ENCODE assay signal across 7 cellular contexts in the genomic region with DNA sequence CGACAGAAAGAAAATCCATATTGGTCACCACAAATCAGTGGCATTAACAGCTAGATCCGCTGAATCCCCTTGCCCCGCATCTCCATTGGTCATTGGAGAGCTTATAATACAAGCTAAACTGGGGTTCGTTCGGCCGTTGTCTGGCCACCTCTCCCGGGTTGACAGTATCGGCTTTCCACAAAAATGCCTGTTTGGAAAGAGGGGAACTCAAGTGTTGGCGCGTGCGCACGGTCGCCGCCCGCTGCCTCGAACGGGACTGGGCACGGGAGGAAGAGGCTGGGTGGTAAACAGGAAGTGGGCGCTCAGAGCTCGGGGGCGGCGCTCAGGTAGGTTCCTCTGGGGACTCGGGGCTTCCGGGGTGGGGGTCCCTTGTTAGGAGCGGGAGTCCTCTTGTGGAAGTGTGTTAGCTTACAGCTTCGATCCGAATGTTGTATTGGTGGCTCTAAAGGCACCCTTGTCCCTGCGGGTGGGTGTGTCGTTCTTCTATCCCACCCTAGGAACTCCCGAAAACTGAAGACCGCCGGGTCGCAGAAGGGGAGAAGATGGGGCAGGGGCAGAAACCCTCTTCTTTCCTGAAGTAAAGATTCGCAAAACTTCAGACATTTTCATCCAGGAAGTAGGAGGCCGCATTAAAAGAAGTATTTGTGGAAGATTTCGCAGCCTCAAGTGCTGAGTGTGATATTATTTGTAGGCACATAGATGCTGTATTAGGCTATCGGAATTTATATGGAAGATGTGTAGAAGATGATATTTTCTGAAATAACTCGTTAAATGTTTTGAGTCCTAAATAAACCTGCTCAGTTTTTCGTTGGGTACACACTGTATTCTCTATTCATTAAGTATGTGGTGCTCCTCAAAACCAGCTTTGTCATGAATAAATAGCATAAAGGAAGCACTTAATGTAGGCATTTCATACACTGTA. TPM values are rescaled to one million over a fixed set of nuclear protein-coding genes. Genes with fewer than 3 reads are reported as not detected.
DNase-seq lines count a peak whose midpoint lies in the region; ATAC-seq and TF ChIP-seq lines count a peak whose summit lies in the region.

No MANE protein-coding gene starts in this region.

- H3K4me3 ChIP-seq in astrocyte of the cerebellum (ENCODE audit: low read depth, low read length) = peak overlapping the region; percentile 74

- DNase-seq in NCI-H2029 (lab: John Stamatoyannopoulos, UW) (peak; percentile 92), T-helper 9 cell (peak; percentile 83), astrocyte of the cerebellum (ENCODE audit: low read depth) (peak; percentile 93), hepatic stellate cell (ENCODE audit: low spot score) (peak; percentile 92), renal cortical epithelial cell (ENCODE audit: low read depth) (peak; percentile 94)

- ATAC-seq in GM18508 (IDR thresholded peaks at IDR 0.05; ENCODE audit: insufficient read depth, unreplicated experiment) (peak; percentile 38), HG02981 (IDR thresholded peaks at IDR 0.05; ENCODE audit: unreplicated experiment) (peak; percentile 68)

- in situ Hi-C loops in astrocyte of the cerebellum (cut with HindIII; ENCODE audit: low sequenced_read_pairs) = no loop called here

- TF ChIP-seq CTCF in astrocyte of the cerebellum (IDR thresholded peaks at IDR 0.05; ENCODE audit: low read depth, low read length, missing control alignments) = no peak

RNA-seq across cellular contexts. Expression of a gene that starts 1.0 kb away (rescaled TPM):
- total RNA-seq in renal cortical epithelial cell = 75.5 and 76.3 TPM in 2 replicates

RNA-seq across cellular contexts. Expression of a gene that starts 1.1 kb away (rescaled TPM):
- 65.3 and 122 TPM in 2 replicates for total RNA-seq in renal cortical epithelial cell

RNA-seq across cellular contexts. Expression of a gene that starts 23.6 kb away (rescaled TPM):
- not detected in 2 replicates for total RNA-seq in renal cortical epithelial cell

Comparison
In these comparisons a context has a peak if more than half of its experiments do, and no peak if none do; other contexts are left out.
1. Peak in every context shown above with its lines: DNase-seq, ATAC-seq and H3K4me3 ChIP-seq.